In the genomic region with DNA sequence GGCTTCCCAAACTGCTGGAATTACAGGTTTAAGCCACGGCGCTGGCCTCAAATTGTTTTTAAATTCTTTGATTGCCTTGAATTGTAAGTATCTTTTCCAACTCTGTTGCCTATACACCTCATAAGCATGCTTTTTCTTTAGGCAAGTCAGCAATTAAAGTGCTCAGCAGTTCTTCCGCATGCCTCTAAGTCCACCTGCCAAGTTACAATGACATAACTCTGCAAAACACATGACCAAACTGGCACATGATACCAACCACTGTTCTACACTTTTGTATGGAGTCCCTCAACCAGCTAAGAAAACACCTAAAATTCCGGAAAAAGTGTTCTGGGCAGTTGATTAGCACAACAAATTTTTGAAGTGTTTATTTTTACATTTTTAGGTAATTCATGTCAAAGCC, we compare ENCODE assay signal across 13 cellular contexts. TPM values are rescaled to one million over a fixed set of nuclear protein-coding genes. Genes with fewer than 3 reads are reported as not detected.
DNase-seq lines count a peak whose midpoint lies in the region; ATAC-seq and TF ChIP-seq lines count a peak whose summit lies in the region.
"Had no signal": no experiment of that assay in that cellular context is flagged by ENCODE, and none has a peak within 500 bp of the region (broad histone marks: within the 10 kb centered on the region; RNA-seq: fewer than 3 reads in every experiment).

No MANE protein-coding gene starts in this region.

- no peaks in the 10 kb centered on the region for H3K9me3 ChIP-seq in CD8-positive, alpha-beta T cell (ENCODE audit: low read length)
- H3K9me3 ChIP-seq in neutrophil: no peaks in the 10 kb centered on the region
- H3K9me3 ChIP-seq: stomach had no signal

- intact Hi-C loops in CD8-positive, alpha-beta T cell (cut with DNase I, micrococcal nuclease): no loop called here
- intact Hi-C loops in activated CD8-positive, alpha-beta T cell treated with anti-CD3 and anti-CD28 coated beads for 36 hours (cut with micrococcal nuclease): no loop called here

- H3K27me3 ChIP-seq in CD8-positive, alpha-beta T cell (ENCODE audit: insufficient read depth, low read length): no peaks in the 10 kb centered on the region
- H3K27me3 ChIP-seq in neutrophil (no peaks in the 10 kb centered on the region), brain microvascular endothelial cell (replicated peaks) (no peaks in the 10 kb centered on the region)
- H3K27me3 ChIP-seq: stomach had no signal

- POLR2A ChIA-PET in CD8-positive, alpha-beta T cell (lab: Charles Lee): interaction anchor here (1.5 kb wide), 1 partner anchor 126 kb away, joined by 3 read pairs; the partner anchor contains the start of gene ADNP2
- POLR2A ChIA-PET in activated CD8-positive, alpha-beta T cell treated with anti-CD3 and anti-CD28 coated beads for 36 hours (lab: Charles Lee): interaction anchor here (0.8 to 1.4 kb wide), 4 partner anchors 11 to 51 kb away, joined by 3 to 9 read pairs (median 4); partner anchors contain the start of gene RBFA

- no peak overlapping the region for H3K4me3 Mint-ChIP-seq in CD8-positive, alpha-beta T cell
- peak overlapping the region; percentile 8 for H3K4me3 Mint-ChIP-seq in activated CD8-positive, alpha-beta T cell treated with anti-CD3 and anti-CD28 coated beads for 36 hours
- H3K4me3 Mint-ChIP-seq: B cell had no signal

- H3K4me3 ChIP-seq in CD8-positive, alpha-beta T cell (ENCODE audit: low read depth, low read length): no peak overlapping the region
- H3K4me3 ChIP-seq in neutrophil (ENCODE audit: low read depth in 1 of 2, low read length in 1 of 2): peak overlapping the region; percentile 17 to 31
- H3K4me3 ChIP-seq in brain microvascular endothelial cell (ENCODE audit: low read depth, low read length): no peak overlapping the region
- H3K4me3 ChIP-seq: stomach had no signal

- peaks cover 75% of the 10 kb centered on the region for H3K4me1 Mint-ChIP-seq in CD8-positive, alpha-beta T cell (ENCODE audit: low read depth)
- H3K4me1 Mint-ChIP-seq in activated CD8-positive, alpha-beta T cell treated with anti-CD3 and anti-CD28 coated beads for 36 hours (ENCODE audit: low read depth): peaks cover 70% of the 10 kb centered on the region

- no peak overlapping the region for H3K27ac ChIP-seq in CD8-positive, alpha-beta T cell (ENCODE audit: low read depth, low read length)
- H3K27ac ChIP-seq in neutrophil (peak overlapping the region; percentile 82), brain microvascular endothelial cell (no peak overlapping the region)
- H3K27ac ChIP-seq: stomach had no signal

- CTCF ChIA-PET in CD8-positive, alpha-beta T cell (lab: Charles Lee): interaction anchor here (1.4 kb wide), 1 partner anchor 16 kb away, joined by 5 read pairs; no protein-coding TSS in a partner anchor
- CTCF ChIA-PET in activated CD8-positive, alpha-beta T cell treated with anti-CD3 and anti-CD28 coated beads for 36 hours (lab: Charles Lee): interaction anchor here (1.1 to 1.6 kb wide), 2 partner anchors 10 to 20 kb away, joined by 4 read pairs; no protein-coding TSS in a partner anchor

- H3K4me1 ChIP-seq in CD8-positive, alpha-beta T cell (ENCODE audit: insufficient read depth, low read length): peaks cover 72% of the 10 kb centered on the region
- H3K4me1 ChIP-seq in neutrophil (ENCODE audit: control insufficient read depth in 1 of 2, insufficient read depth in 1 of 2, low read depth in 1 of 2, low read length in 1 of 2): peaks cover 17 to 18% of the 10 kb centered on the region in 2 experiments

- no peak for DNase-seq in CD8-positive, alpha-beta T cell
- DNase-seq in activated CD8-positive, alpha-beta T cell treated with anti-CD3 and anti-CD28 coated beads for 36 hours: no peak
- DNase-seq in dermis microvascular lymphatic vessel endothelial cell (ENCODE audit: low read depth in 2 of 2) (peak; percentile 19 to 48), occipital lobe (lab: John Stamatoyannopoulos, UW) (no peak), brain microvascular endothelial cell (no peak)
- DNase-seq: kidney; SHP77; stimulated activated CD4-positive, alpha-beta T cell treated with anti-CD3 and anti-CD28 coated beads, Interleukin-12 subunit alpha, Interleukin-12 subunit beta, amount 100 ng/mL, for 4 hours; stomach had no signal

- ATAC-seq in CD8-positive, alpha-beta T cell: no peak
- no peak for ATAC-seq in activated CD8-positive, alpha-beta T cell treated with anti-CD3 and anti-CD28 coated beads for 36 hours
- no peak for ATAC-seq in GM21515 (IDR thresholded peaks at IDR 0.05; ENCODE audit: unreplicated experiment)

- no peaks in the 10 kb centered on the region for H3K27me3 Mint-ChIP-seq in CD8-positive, alpha-beta T cell (ENCODE audit: low read depth)
- no peaks in the 10 kb centered on the region for H3K27me3 Mint-ChIP-seq in activated CD8-positive, alpha-beta T cell treated with anti-CD3 and anti-CD28 coated beads for 36 hours
- H3K27me3 Mint-ChIP-seq: B cell had no signal

- H3K9me3 Mint-ChIP-seq in CD8-positive, alpha-beta T cell: no peaks in the 10 kb centered on the region
- no peaks in the 10 kb centered on the region for H3K9me3 Mint-ChIP-seq in activated CD8-positive, alpha-beta T cell treated with anti-CD3 and anti-CD28 coated beads for 36 hours
- H3K9me3 Mint-ChIP-seq: T-helper 2 cell treated with Interferon-gamma antibody and Interleukin-4, amounts not matched to agents 5 μg/mL and 100 μg/mL, for 36 hours had no signal

- TF ChIP-seq CTCF in CD8-positive, alpha-beta T cell (IDR thresholded peaks at IDR 0.05): no peak
- TF ChIP-seq CTCF in activated CD8-positive, alpha-beta T cell treated with anti-CD3 and anti-CD28 coated beads for 36 hours (IDR thresholded peaks at IDR 0.05): no peak
- TF ChIP-seq CTCF in neutrophil (IDR thresholded peaks at IDR 0.05) (no peak), brain microvascular endothelial cell (IDR thresholded peaks at IDR 0.05; ENCODE audit: low read depth, low read length, missing control alignments) (no peak)

- H3K36me3 ChIP-seq in CD8-positive, alpha-beta T cell (ENCODE audit: insufficient read depth, low read length): no peaks in the 10 kb centered on the region
- H3K36me3 ChIP-seq in neutrophil: peaks cover 5% of the 10 kb centered on the region
- H3K36me3 ChIP-seq in brain microvascular endothelial cell (replicated peaks): peaks cover 4% of the 10 kb centered on the region

- in situ Hi-C loops in brain microvascular endothelial cell (cut with HindIII; ENCODE audit: low pct_ligation_motif_present, low sequenced_read_pairs): no loop called here

- H3K27ac Mint-ChIP-seq in CD8-positive, alpha-beta T cell: peak overlapping the region; percentile 76
- peak overlapping the region; percentile 72 for H3K27ac Mint-ChIP-seq in activated CD8-positive, alpha-beta T cell treated with anti-CD3 and anti-CD28 coated beads for 36 hours

- H3K36me3 Mint-ChIP-seq in CD8-positive, alpha-beta T cell: peaks cover 52% of the 10 kb centered on the region
- H3K36me3 Mint-ChIP-seq in activated CD8-positive, alpha-beta T cell treated with anti-CD3 and anti-CD28 coated beads for 36 hours (ENCODE audit: low read depth): peaks cover 65% of the 10 kb centered on the region

RNA-seq across cellular contexts. Expression of gene TXNL4A, which starts 5.1 kb away (rescaled TPM):
- 10 to 100 TPM; 62.0 to 69.0 TPM for total RNA-seq in CD8-positive, alpha-beta T cell
- total RNA-seq in activated CD8-positive, alpha-beta T cell treated with anti-CD3 and anti-CD28 coated beads for 36 hours: 100 to 1,000 TPM; 172 to 189 TPM
- 42.0 and 45.3 TPM in 2 replicates for total RNA-seq in dermis microvascular lymphatic vessel endothelial cell
- total RNA-seq in occipital lobe: 36.7 TPM

RNA-seq across cellular contexts. Expression of gene HSBP1L1, which starts 18.8 kb away (rescaled TPM):
- 10 to 100 TPM; 19.0 to 20.4 TPM for total RNA-seq in CD8-positive, alpha-beta T cell
- 1 to 10 TPM; 5.1 TPM for total RNA-seq in activated CD8-positive, alpha-beta T cell treated with anti-CD3 and anti-CD28 coated beads for 36 hours
- total RNA-seq in dermis microvascular lymphatic vessel endothelial cell (1.8 and 3.4 TPM in 2 replicates), occipital lobe (2.5 TPM)

RNA-seq across cellular contexts. Expression of gene SLC66A2, which starts 31.8 kb away (rescaled TPM):
- total RNA-seq in CD8-positive, alpha-beta T cell: 10 to 100 TPM; 50.0 to 53.4 TPM
- total RNA-seq in activated CD8-positive, alpha-beta T cell treated with anti-CD3 and anti-CD28 coated beads for 36 hours: 10 to 100 TPM; 28.2 to 29.7 TPM
- 33.2 and 47.3 TPM in 2 replicates for total RNA-seq in dermis microvascular lymphatic vessel endothelial cell
- 31.0 TPM for total RNA-seq in occipital lobe

RNA-seq across cellular contexts. Expression of gene RBFA, which starts 51.0 kb away (rescaled TPM):
- 10 to 100 TPM; 10.4 to 11.9 TPM for total RNA-seq in CD8-positive, alpha-beta T cell
- 10 to 100 TPM; 41.7 to 45.5 TPM for total RNA-seq in activated CD8-positive, alpha-beta T cell treated with anti-CD3 and anti-CD28 coated beads for 36 hours
- total RNA-seq in dermis microvascular lymphatic vessel endothelial cell: 32.4 and 34.0 TPM in 2 replicates
- total RNA-seq in occipital lobe: 58.6 TPM

Comparison
In these comparisons a context has a peak if more than half of its experiments do, and no peak if none do; other contexts are left out.
1. DNase-seq: peak in dermis microvascular lymphatic vessel endothelial cell (2 of 2); none in CD8-positive, alpha-beta T cell (0 of 7), activated CD8-positive, alpha-beta T cell treated with anti-CD3 and anti-CD28 coated beads for 36 hours (single experiment), occipital lobe (single experiment) and brain microvascular endothelial cell (single experiment).
2. H3K4me3 ChIP-seq: peak in neutrophil (2 of 2); none in CD8-positive, alpha-beta T cell (single experiment) and brain microvascular endothelial cell (single experiment).